Comparison of ENCODE assay signal across 30 cellular contexts in genomic region chr22:46986788-46987187, GRCh38.
"Had no signal": no experiment of that assay in that cellular context is flagged by ENCODE, and none has a peak within 500 bp of the region (broad histone marks: within the 10 kb centered on the region; RNA-seq: fewer than 3 reads in every experiment).

No MANE protein-coding gene starts in this region.

- H3K4me1 ChIP-seq: left lung, lower lobe of right lung, neural progenitor cell, right atrium auricular region, right lobe of liver, testis, transverse colon, vagina had no signal

- H3K4me3 Mint-ChIP-seq: mesothelial cell of epicardium; naive B cell; natural killer cell; nephron progenitor cell; neural progenitor cell; stimulated activated naive B cell treated with anti-CD40 and anti-IgM and Interleukin-4, amounts not matched to agents 10 μg/mL and 1 μg/mL and 100 μg/mL, for 72 hours had no signal

- H3K4me3 ChIP-seq: left lung, lower lobe of right lung, neural progenitor cell, pancreas, right atrium auricular region, right lobe of liver, skin epidermis, stomach, testis, thyroid gland, transverse colon, upper lobe of left lung, vagina had no signal

- H3K4me1 Mint-ChIP-seq: mesothelial cell of epicardium, nephron progenitor cell, neural progenitor cell had no signal

- DNase-seq: head of caudate nucleus; hippocampal formation; kidney glomerular epithelial cell; left cardiac atrium; left lung; lower lobe of right lung; mammary epithelial cell; mesenchymal stem cell; naive B cell; natural killer cell; nephron progenitor cell; pancreas; right lobe of liver; stimulated activated CD4-positive, alpha-beta T cell treated with anti-CD3 and anti-CD28 coated beads, Interleukin-12 subunit alpha, Interleukin-12 subunit beta, amount 100 ng/mL, for 4 hours; stimulated activated CD4-positive, alpha-beta T cell treated with anti-CD3 and anti-CD28 coated beads, Interleukin-15, amount 100 ng/mL, for 24 hours; stimulated activated CD4-positive, alpha-beta T cell treated with anti-CD3 and anti-CD28 coated beads, Interleukin-2, amount 100 ng/mL, for 24 hours; stimulated activated CD4-positive, alpha-beta T cell treated with anti-CD3 and anti-CD28 coated beads, Interleukin-4, amount 100 ng/mL, for 1 hour; stimulated activated naive B cell treated with anti-CD40 and anti-IgM and Interleukin-4, amounts not matched to agents 10 μg/mL and 1 μg/mL and 100 μg/mL, for 72 hours; stimulated activated naive CD8-positive, alpha-beta T cell treated with anti-CD3 and anti-CD28 coated beads, Interleukin-15, Interleukin-2, amounts not matched to agents 100 U/mL and 50 U/mL, for 24 hours; stomach; testis; thyroid gland; transverse colon; upper lobe of left lung had no signal

- H3K27ac ChIP-seq: left lung, lower lobe of right lung, neural progenitor cell, right atrium auricular region, right lobe of liver, skin epidermis, stomach, testis, thyroid gland, transverse colon, upper lobe of left lung, vagina had no signal

- ATAC-seq: left cardiac atrium; left lung; lower lobe of right lung; natural killer cell; pancreas; right lobe of liver; stimulated activated naive B cell treated with anti-CD40 and anti-IgM and Interleukin-4, amounts not matched to agents 10 μg/mL and 1 μg/mL and 100 μg/mL, for 72 hours; stimulated activated naive CD8-positive, alpha-beta T cell treated with anti-CD3 and anti-CD28 coated beads, Interleukin-15, Interleukin-2, amounts not matched to agents 100 U/mL and 50 U/mL, for 24 hours had no signal

- H3K36me3 ChIP-seq: neural progenitor cell, pancreas, right atrium auricular region, thyroid gland, transverse colon, vagina had no signal

- FAIRE-seq: islet of Langerhans, pancreas had no signal

- H3K27ac Mint-ChIP-seq: mesothelial cell of epicardium; natural killer cell; nephron progenitor cell; neural progenitor cell; stimulated activated naive B cell treated with anti-CD40 and anti-IgM and Interleukin-4, amounts not matched to agents 10 μg/mL and 1 μg/mL and 100 μg/mL, for 72 hours had no signal

- H3K4me2 ChIP-seq: neural progenitor cell had no signal

- H3K36me3 Mint-ChIP-seq: natural killer cell had no signal

- H3K9me3 Mint-ChIP-seq: mesothelial cell of epicardium; naive B cell; natural killer cell; nephron progenitor cell; neural progenitor cell; stimulated activated naive B cell treated with anti-CD40 and anti-IgM and Interleukin-4, amounts not matched to agents 10 μg/mL and 1 μg/mL and 100 μg/mL, for 72 hours had no signal

- H3K9me3 ChIP-seq: left lung, lower lobe of right lung, pancreas, right atrium auricular region, right lobe of liver, stomach, testis, thyroid gland, transverse colon, upper lobe of left lung, vagina had no signal

- H3K27me3 ChIP-seq: left lung, neural progenitor cell, pancreas, right atrium auricular region, right lobe of liver, stomach, testis, thyroid gland, transverse colon, upper lobe of left lung, vagina had no signal

- H3K27me3 Mint-ChIP-seq: naive B cell; stimulated activated naive B cell treated with anti-CD40 and anti-IgM and Interleukin-4, amounts not matched to agents 10 μg/mL and 1 μg/mL and 100 μg/mL, for 72 hours had no signal

- H3K9ac ChIP-seq: neural progenitor cell had no signal

- H2AFZ ChIP-seq: neural progenitor cell had no signal
